ENCODE assay signal across 8 cellular contexts in genomic region chr12:52980773-52981423, GRCh38. TPM values are rescaled to one million over a fixed set of nuclear protein-coding genes. Genes with fewer than 3 reads are reported as not detected.
DNase-seq lines count a peak whose midpoint lies in the region; ATAC-seq and TF ChIP-seq lines count a peak whose summit lies in the region.

No MANE protein-coding gene starts in this region.

- TF ChIP-seq POLR2A in prostate gland (IDR thresholded peaks at IDR 0.05) (no peak), vagina (IDR thresholded peaks at IDR 0.05) (no peak)

- no peaks in the 10 kb centered on the region for H3K36me3 Mint-ChIP-seq in activated naive CD8-positive, alpha-beta T cell treated with anti-CD3 and anti-CD28 coated beads, Interleukin-2, amount 10 ng/mL, durations not matched to agents 7 days and 5 days

- 26% methylated on average over 11 of the region's 11 CpGs for WGBS in prostate gland

- TF ChIP-seq CTCF in cardiac muscle cell (IDR thresholded peaks at IDR 0.05; ENCODE audit: low read depth, low read length): peak; percentile 99
- peak; percentile 81 to 100 (median 98) for TF ChIP-seq CTCF in prostate gland (IDR thresholded peaks at IDR 0.05)
- peak; percentile 95 to 99 (median 98) for TF ChIP-seq CTCF in vagina (IDR thresholded peaks at IDR 0.05)

- H3K36me3 ChIP-seq in cardiac muscle cell: no peaks in the 10 kb centered on the region
- no peaks in the 10 kb centered on the region for H3K36me3 ChIP-seq in prostate gland
- H3K36me3 ChIP-seq in vagina: no peaks in the 10 kb centered on the region

- H3K4me3 ChIP-seq in cardiac muscle cell (no peak overlapping the region), prostate gland (no peak overlapping the region), vagina (no peak overlapping the region)

- POLR2A ChIA-PET in HEK293T (lab: Yijun Ruan, JAX): interaction anchor here (1.2 to 3.1 kb wide), 4 partner anchors 25 to 101 kb away, joined by 4 to 13 read pairs (median 6); partner anchors contain the start of genes EIF4B and KRT18
- POLR2A ChIA-PET in activated naive CD8-positive, alpha-beta T cell treated with anti-CD3 and anti-CD28 coated beads, Interleukin-2, amount 10 ng/mL, durations not matched to agents 7 days and 5 days (lab: Charles Lee): no interaction called here

- H3K27ac ChIP-seq in cardiac muscle cell: no peak overlapping the region
- no peak overlapping the region for H3K27ac ChIP-seq in prostate gland
- H3K27ac ChIP-seq in vagina: no peak overlapping the region

- peak; percentile 96 for DNase-seq in DMS53 treated with DMSO at 0.1 percent for 48 hours (lab: John Stamatoyannopoulos, UW; ENCODE audit: unreplicated experiment)
- DNase-seq in HEK293T (ENCODE audit: extremely low spot score): peak; percentile 83
- DNase-seq in NCI-H146 treated with DMSO at 0.1 percent for 48 hours (lab: John Stamatoyannopoulos, UW; ENCODE audit: unreplicated experiment): peak; percentile 95
- peak; percentile 86 to 93 for DNase-seq in SW 1271 (lab: John Stamatoyannopoulos, UW)
- peak; percentile 70 for DNase-seq in activated naive CD8-positive, alpha-beta T cell treated with anti-CD3 and anti-CD28 coated beads, Interleukin-2, amount 10 ng/mL, durations not matched to agents 7 days and 5 days
- peak; percentile 94 to 96 for DNase-seq in cardiac muscle cell (ENCODE audit: low read depth in 1 of 2, low spot score in 1 of 2)
- peak; percentile 94 for DNase-seq in prostate gland (ENCODE audit: low spot score)
- no peak for DNase-seq in vagina (ENCODE audit: extremely low spot score in 2 of 2)

- CTCF ChIA-PET in HEK293T (lab: Yijun Ruan, JAX): interaction anchor here (0.6 to 6.9 kb wide), 26 partner anchors 10 to 605 kb away, joined by 3 to 231 read pairs (median 5); partner anchors contain the start of gene KRT8

- no peaks in the 10 kb centered on the region for H3K9me3 ChIP-seq in cardiac muscle cell (ENCODE audit: low read depth)
- no peaks in the 10 kb centered on the region for H3K9me3 ChIP-seq in prostate gland
- H3K9me3 ChIP-seq in vagina: no peaks in the 10 kb centered on the region

- peaks cover 25% of the 10 kb centered on the region for H3K27me3 Mint-ChIP-seq in activated naive CD8-positive, alpha-beta T cell treated with anti-CD3 and anti-CD28 coated beads, Interleukin-2, amount 10 ng/mL, durations not matched to agents 7 days and 5 days

- H3K27me3 ChIP-seq in cardiac muscle cell (no peaks in the 10 kb centered on the region), prostate gland (replicated peaks; ENCODE audit: insufficient read depth) (no peaks in the 10 kb centered on the region), vagina (no peaks in the 10 kb centered on the region)

- intact Hi-C loops in prostate gland (cut with DNase I) (loop anchor here (1.0 to 10.0 kb wide), 2 partner anchors 96 to 826 kb away; no protein-coding TSS in a partner anchor), vagina (cut with DNase I) (loop anchor here (5.0 to 10.0 kb wide), 2 partner anchors 94 to 1956 kb away; partner anchors contain the start of gene SLC11A2)

- no peak overlapping the region for H3K4me3 Mint-ChIP-seq in activated naive CD8-positive, alpha-beta T cell treated with anti-CD3 and anti-CD28 coated beads, Interleukin-2, amount 10 ng/mL, durations not matched to agents 7 days and 5 days

- H3K27ac Mint-ChIP-seq in activated naive CD8-positive, alpha-beta T cell treated with anti-CD3 and anti-CD28 coated beads, Interleukin-2, amount 10 ng/mL, durations not matched to agents 7 days and 5 days: no peak overlapping the region

- H3K4me1 Mint-ChIP-seq in activated naive CD8-positive, alpha-beta T cell treated with anti-CD3 and anti-CD28 coated beads, Interleukin-2, amount 10 ng/mL, durations not matched to agents 7 days and 5 days: no peaks in the 10 kb centered on the region

- H3K4me1 ChIP-seq in cardiac muscle cell (ENCODE audit: low read depth) (peaks cover 17% of the 10 kb centered on the region), prostate gland (replicated peaks) (no peaks in the 10 kb centered on the region), vagina (peaks cover under 1% of the 10 kb centered on the region)

- ATAC-seq in activated naive CD8-positive, alpha-beta T cell treated with anti-CD3 and anti-CD28 coated beads, Interleukin-2, amount 10 ng/mL, durations not matched to agents 7 days and 5 days (ENCODE audit: low read depth): peak; percentile 92

- H3K9me3 Mint-ChIP-seq in activated naive CD8-positive, alpha-beta T cell treated with anti-CD3 and anti-CD28 coated beads, Interleukin-2, amount 10 ng/mL, durations not matched to agents 7 days and 5 days: no peaks in the 10 kb centered on the region

TF ChIP-seq in HEK293T, 16 proteins besides CTCF, POLR2A, EP300 and RAD21:
- TF ChIP-seq FOXA1 (IDR thresholded peaks at IDR 0.05) (no peak), TARDBP (IDR thresholded peaks at IDR 0.05) (no peak), L3MBTL2 (conservative IDR thresholded peaks at IDR 0.05) (no peak), BHLHE40 (IDR thresholded peaks at IDR 0.05; ENCODE audit: borderline replicate concordance) (no peak), CTBP1 (IDR thresholded peaks at IDR 0.05; ENCODE audit: borderline replicate concordance) (0 out of 2 replicates have a peak, but pooled peaks have one; percentile 20), LEF1 (IDR thresholded peaks at IDR 0.05; ENCODE audit: borderline replicate concordance) (no peak)
- TF ChIP-seq, protein P1, sequence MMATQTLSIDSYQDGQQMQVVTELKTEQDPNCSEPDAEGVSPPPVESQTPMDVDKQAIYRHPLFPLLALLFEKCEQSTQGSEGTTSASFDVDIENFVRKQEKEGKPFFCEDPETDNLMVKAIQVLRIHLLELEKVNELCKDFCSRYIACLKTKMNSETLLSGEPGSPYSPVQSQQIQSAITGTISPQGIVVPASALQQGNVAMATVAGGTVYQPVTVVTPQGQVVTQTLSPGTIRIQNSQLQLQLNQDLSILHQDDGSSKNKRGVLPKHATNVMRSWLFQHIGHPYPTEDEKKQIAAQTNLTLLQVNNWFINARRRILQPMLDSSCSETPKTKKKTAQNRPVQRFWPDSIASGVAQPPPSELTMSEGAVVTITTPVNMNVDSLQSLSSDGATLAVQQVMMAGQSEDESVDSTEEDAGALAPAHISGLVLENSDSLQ (IDR thresholded peaks at IDR 0.05): 0 out of 2 replicates have a peak, but pooled peaks have one; percentile 7
TF ChIP-seq in HEK293T: peak in this region for 2.

RNA-seq across cellular contexts. Expression of gene EIF4B, which starts 25.4 kb away (rescaled TPM):
- total RNA-seq in activated naive CD8-positive, alpha-beta T cell treated with anti-CD3 and anti-CD28 coated beads, Interleukin-2, amount 10 ng/mL, durations not matched to agents 7 days and 5 days: 100 to 1,000 TPM; 439 to 448 TPM
- total RNA-seq in cardiac muscle cell: 374 and 722 TPM in 2 replicates
- polyA plus RNA-seq in cardiac muscle cell: 50.0 and 81.5 TPM in 2 replicates
- 100 to 1,000 TPM; 419 to 458 TPM for total RNA-seq in prostate gland
- 339 TPM for total RNA-seq in vagina

RNA-seq across cellular contexts. Expression of gene KRT18, which starts 32.0 kb away (rescaled TPM):
- 1 to 10 TPM; 2.4 to 2.8 TPM for total RNA-seq in activated naive CD8-positive, alpha-beta T cell treated with anti-CD3 and anti-CD28 coated beads, Interleukin-2, amount 10 ng/mL, durations not matched to agents 7 days and 5 days
- total RNA-seq in cardiac muscle cell (310 and 601 TPM in 2 replicates), prostate gland (100 to 1,000 TPM; 211 to 737 TPM), vagina (93.1 TPM)
- 472 and 838 TPM in 2 replicates for polyA plus RNA-seq in cardiac muscle cell

Comparison
In these comparisons a context has a peak if more than half of its experiments do, and no peak if none do; other contexts are left out.
1. DNase-seq: peak in DMS53 treated with DMSO at 0.1 percent for 48 hours (single experiment), HEK293T (single experiment), NCI-H146 treated with DMSO at 0.1 percent for 48 hours (single experiment), SW 1271 (2 of 2), activated naive CD8-positive, alpha-beta T cell treated with anti-CD3 and anti-CD28 coated beads, Interleukin-2, amount 10 ng/mL, durations not matched to agents 7 days and 5 days (single experiment), cardiac muscle cell (2 of 2) and prostate gland (single experiment); none in vagina (0 of 2).
2. RNA of gene KRT18, which starts 32.0 kb away (total RNA-seq): 211 to 737 TPM in prostate gland, 310 to 601 TPM in cardiac muscle cell and 93.1 TPM in vagina (single experiment); 2.4 to 2.8 TPM in activated naive CD8-positive, alpha-beta T cell treated with anti-CD3 and anti-CD28 coated beads, Interleukin-2, amount 10 ng/mL, durations not matched to agents 7 days and 5 days; every median in the first group is over 10 times any median in the second.
3. Peak in every context shown above with its lines, with median percentiles within 50 percentile points of each other: CTCF ChIP-seq.